In the genomic region with DNA sequence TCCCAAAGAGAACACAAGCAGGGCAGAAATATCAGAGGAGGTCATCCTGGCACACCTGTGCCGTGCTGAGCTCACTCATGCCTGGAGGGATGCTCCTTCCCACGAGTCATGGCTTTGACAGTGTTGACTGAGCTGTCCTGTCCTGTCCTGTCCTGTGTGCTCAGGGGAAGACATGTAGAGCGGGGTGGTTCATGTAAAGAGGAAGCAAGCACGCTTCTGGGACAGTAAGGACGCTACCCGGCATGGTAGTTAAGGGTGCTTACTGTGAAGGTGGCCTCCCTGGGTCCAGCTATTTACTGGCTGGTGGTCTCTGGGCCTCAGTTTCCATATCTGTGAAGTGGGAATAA, we compare ENCODE assay signal across 8 cellular contexts. TPM values are rescaled to one million over a fixed set of nuclear protein-coding genes. Genes with fewer than 3 reads are reported as not detected.
DNase-seq lines count a peak whose midpoint lies in the region; ATAC-seq and TF ChIP-seq lines count a peak whose summit lies in the region.

No MANE protein-coding gene starts in this region.

- peak in 3 of 7 experiments; percentile 17 to 55 (median 23) for DNase-seq in CD8-positive, alpha-beta T cell
- DNase-seq in NOMO-1 treated with dmso at 0.1 percent for 144 hours (lab: John Stamatoyannopoulos, UW; ENCODE audit: unreplicated experiment): peak; percentile 20
- no peak for DNase-seq in tibial artery
- DNase-seq in HK-2 (ENCODE audit: unreplicated experiment): no peak
- no peak for DNase-seq in DMS153 (lab: John Stamatoyannopoulos, UW)
- DNase-seq in DMS79 (lab: John Stamatoyannopoulos, UW): no peak

- peaks cover 24% of the 10 kb centered on the region for H3K4me1 Mint-ChIP-seq in CD8-positive, alpha-beta T cell (ENCODE audit: low read depth)

- intact Hi-C loops in CD8-positive, alpha-beta T cell (cut with DNase I, micrococcal nuclease): no loop called here
- intact Hi-C loops in tibial artery (cut with DNase I; ENCODE audit: low total_unique reads): no loop called here

- TF ChIP-seq CTCF in CD8-positive, alpha-beta T cell (IDR thresholded peaks at IDR 0.05): no peak
- no peak for TF ChIP-seq CTCF in tibial artery (IDR thresholded peaks at IDR 0.05)

- peaks cover 17% of the 10 kb centered on the region for H3K4me1 ChIP-seq in CD8-positive, alpha-beta T cell (ENCODE audit: insufficient read depth, low read length)
- peaks cover 0 to 33% (median 22%) of the 10 kb centered on the region in 4 donors for H3K4me1 ChIP-seq in tibial artery

- H3K27ac ChIP-seq in CD8-positive, alpha-beta T cell (ENCODE audit: low read depth, low read length): peak overlapping the region; percentile 55
- peak overlapping the region; percentile 28 to 39 for H3K27ac ChIP-seq in tibial artery

- POLR2A ChIA-PET in CD8-positive, alpha-beta T cell (lab: Charles Lee): no interaction called here

- no peaks in the 10 kb centered on the region for H3K9me3 ChIP-seq in CD8-positive, alpha-beta T cell (ENCODE audit: low read length)
- no peaks in the 10 kb centered on the region for H3K9me3 ChIP-seq in tibial artery

- H3K27me3 ChIP-seq in CD8-positive, alpha-beta T cell (ENCODE audit: insufficient read depth, low read length): no peaks in the 10 kb centered on the region
- H3K27me3 ChIP-seq in tibial artery: no peaks in the 10 kb centered on the region

- H3K9me3 Mint-ChIP-seq in CD8-positive, alpha-beta T cell: no peaks in the 10 kb centered on the region

- peak; percentile 48 for ATAC-seq in CD8-positive, alpha-beta T cell
- ATAC-seq in GM21423 (IDR thresholded peaks at IDR 0.05; ENCODE audit: unreplicated experiment) (peak; percentile 40), esophagus mucosa (peak; percentile 85)

- peak overlapping the region; percentile 88 for H3K4me3 ChIP-seq in CD8-positive, alpha-beta T cell (ENCODE audit: low read depth, low read length)
- H3K4me3 ChIP-seq in tibial artery: peak overlapping the region; percentile 18 to 38

- CTCF ChIA-PET in CD8-positive, alpha-beta T cell (lab: Charles Lee): no interaction called here

- H3K36me3 Mint-ChIP-seq in CD8-positive, alpha-beta T cell: peaks cover 2% of the 10 kb centered on the region

- H3K27ac Mint-ChIP-seq in CD8-positive, alpha-beta T cell: peak overlapping the region; percentile 84

- no peaks in the 10 kb centered on the region for H3K27me3 Mint-ChIP-seq in CD8-positive, alpha-beta T cell (ENCODE audit: low read depth)

- H3K36me3 ChIP-seq in CD8-positive, alpha-beta T cell (ENCODE audit: insufficient read depth, low read length): no peaks in the 10 kb centered on the region
- peaks cover 0 to 7% (median 5%) of the 10 kb centered on the region in 3 donors for H3K36me3 ChIP-seq in tibial artery

- H3K4me3 Mint-ChIP-seq in CD8-positive, alpha-beta T cell: peak overlapping the region; percentile 91

RNA-seq across cellular contexts. Expression of gene LGALS9, which starts 0.4 kb away (rescaled TPM):
- 10 to 100 TPM; 13.9 to 14.9 TPM for total RNA-seq in CD8-positive, alpha-beta T cell
- total RNA-seq in esophagus mucosa: 22.6 TPM
